ENCODE assay signal across 18 cellular contexts in the genomic region with DNA sequence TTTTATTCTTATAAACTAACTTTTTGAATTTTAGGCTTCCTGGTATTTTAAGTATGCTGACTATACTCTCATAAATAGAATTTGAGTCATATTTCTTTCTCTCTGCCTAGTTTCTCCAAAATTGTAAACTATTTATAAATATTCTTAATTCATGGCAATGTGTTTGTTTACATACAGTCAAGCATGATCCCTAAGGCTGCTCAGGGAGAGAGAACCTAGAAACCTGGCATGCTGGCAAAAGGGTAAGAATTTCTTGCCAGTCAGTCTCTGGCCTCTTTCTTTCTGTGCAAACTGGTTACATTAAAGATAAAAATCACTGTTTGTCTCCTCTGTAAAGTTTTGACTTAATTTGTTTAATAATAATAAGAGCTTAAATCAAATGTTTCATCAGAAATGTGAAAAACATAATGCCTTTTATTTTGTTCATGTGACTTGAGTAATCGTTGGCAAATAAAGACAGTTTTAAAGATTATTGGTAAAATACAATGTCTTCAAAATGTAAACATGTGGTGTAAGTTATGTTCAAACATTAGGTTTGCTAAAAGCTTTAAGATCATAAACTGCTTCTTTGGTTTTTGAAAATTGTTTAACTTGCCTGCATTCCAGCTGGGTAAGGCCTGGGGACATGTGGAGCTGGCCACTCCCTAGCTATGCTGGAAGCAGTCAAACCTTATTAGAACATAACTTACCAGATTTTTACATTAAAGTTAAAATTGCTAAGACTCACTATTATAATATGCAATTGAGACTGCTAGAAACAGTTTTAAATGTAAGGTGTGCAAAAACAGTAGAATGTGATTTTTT.
"Had no signal": no experiment of that assay in that cellular context is flagged by ENCODE, and none has a peak within 500 bp of the region (broad histone marks: within the 10 kb centered on the region; RNA-seq: fewer than 3 reads in every experiment).

No MANE protein-coding gene starts in this region.

- H3K4me1 Mint-ChIP-seq: memory B cell; natural killer cell; stimulated activated naive CD8-positive, alpha-beta T cell treated with anti-CD3 and anti-CD28 coated beads, Interleukin-15, amount 100 ng/mL, for 72 hours had no signal

- H3K4me2 ChIP-seq: smooth muscle cell had no signal

- H3K27me3 ChIP-seq: pancreas, right lobe of liver, suprapubic skin, transverse colon had no signal

- ATAC-seq: effector memory CD8-positive, alpha-beta T cell; left ventricle myocardium superior; natural killer cell; pancreas; right lobe of liver; stimulated activated naive CD8-positive, alpha-beta T cell treated with anti-CD3 and anti-CD28 coated beads, Interleukin-15, amount 100 ng/mL, for 72 hours had no signal

- H3K27me3 Mint-ChIP-seq: effector memory CD8-positive, alpha-beta T cell; memory B cell; stimulated activated naive CD8-positive, alpha-beta T cell treated with anti-CD3 and anti-CD28 coated beads, Interleukin-15, amount 100 ng/mL, for 72 hours had no signal

- H3K27ac ChIP-seq: pancreas, right lobe of liver, suprapubic skin, transverse colon had no signal

- H3K9me3 Mint-ChIP-seq: stimulated activated naive CD8-positive, alpha-beta T cell treated with anti-CD3 and anti-CD28 coated beads, Interleukin-15, amount 100 ng/mL, for 72 hours had no signal

- H3K4me1 ChIP-seq: pancreas, right lobe of liver, suprapubic skin, transverse colon had no signal

- H3K4me3 Mint-ChIP-seq: effector memory CD8-positive, alpha-beta T cell; memory B cell; natural killer cell; stimulated activated naive CD8-positive, alpha-beta T cell treated with anti-CD3 and anti-CD28 coated beads, Interleukin-15, amount 100 ng/mL, for 72 hours had no signal

- DNase-seq: cortex of kidney; effector memory CD8-positive, alpha-beta T cell; left ventricle myocardium superior; natural killer cell; occipital lobe; pancreas; right lobe of liver; stimulated activated CD4-positive, alpha-beta T cell treated with anti-CD3 and anti-CD28 coated beads, Interleukin-12 subunit alpha, Interleukin-12 subunit beta, amount 100 ng/mL, for 4 hours; stimulated activated CD4-positive, alpha-beta T cell treated with anti-CD3 and anti-CD28 coated beads, Interleukin-1b, Interleukin-23, amount 100 ng/mL, for 48 hours; stimulated activated CD4-positive, alpha-beta T cell treated with anti-CD3 and anti-CD28 coated beads, Interleukin-4, amount 100 ng/mL, for 1 hour; stimulated activated CD8-positive, alpha-beta memory T cell treated with anti-CD3 and anti-CD28 coated beads, Interleukin-4, amount 100 ng/mL, for 48 hours; stimulated activated naive CD4-positive, alpha-beta T cell; stimulated activated naive CD8-positive, alpha-beta T cell treated with anti-CD3 and anti-CD28 coated beads, Interleukin-15, amount 100 ng/mL, for 72 hours; transverse colon had no signal

- H3K36me3 Mint-ChIP-seq: memory B cell had no signal

- H3K4me3 ChIP-seq: lung, pancreas, right lobe of liver, smooth muscle cell, suprapubic skin, transverse colon had no signal

- H3K9me3 ChIP-seq: pancreas, right lobe of liver, suprapubic skin, transverse colon had no signal

- H3K27ac Mint-ChIP-seq: effector memory CD8-positive, alpha-beta T cell; memory B cell; natural killer cell; stimulated activated naive CD8-positive, alpha-beta T cell treated with anti-CD3 and anti-CD28 coated beads, Interleukin-15, amount 100 ng/mL, for 72 hours had no signal

- H3K36me3 ChIP-seq: pancreas, right lobe of liver, suprapubic skin, transverse colon had no signal
